ENCODE assay signal across 20 cellular contexts in the genomic region with DNA sequence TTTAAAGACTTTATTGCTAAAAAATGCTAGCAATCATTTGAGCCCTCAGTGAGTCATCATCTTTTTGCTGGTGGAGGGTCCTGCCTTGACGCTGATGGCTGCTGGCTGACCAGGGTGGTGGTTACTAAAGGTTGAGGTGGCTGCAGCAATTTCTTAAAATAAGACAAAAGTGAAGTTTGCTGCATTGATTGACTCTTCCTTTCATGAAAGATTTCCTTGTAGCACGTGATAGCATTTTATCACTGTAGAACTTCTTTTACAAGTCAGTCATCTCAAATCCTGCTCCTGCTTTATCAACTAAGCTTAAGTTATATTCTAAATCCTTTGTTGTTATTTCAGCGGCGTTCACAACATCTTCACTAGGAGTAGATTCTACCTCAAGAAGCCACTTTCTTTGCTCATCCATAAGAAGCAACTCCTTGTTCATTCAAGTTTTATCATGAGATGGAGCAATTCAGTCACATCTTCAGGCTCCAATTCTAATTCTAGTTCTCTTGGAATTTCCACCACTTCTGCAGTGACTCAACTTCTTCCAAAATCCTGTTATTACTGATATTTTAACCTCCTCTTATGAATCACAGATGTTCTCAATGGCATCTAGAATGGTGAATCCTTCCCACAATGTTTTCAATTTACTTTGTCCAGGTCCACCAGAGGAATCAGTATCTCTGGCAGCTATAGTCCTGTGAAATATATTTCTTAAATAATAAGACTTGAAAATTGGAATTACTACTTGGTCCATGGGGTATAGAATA. TPM values are rescaled to one million over a fixed set of nuclear protein-coding genes. Genes with fewer than 3 reads are reported as not detected.
A peak's percentile ranks its signal among the peaks of the same experiment; 100 is the strongest.
DNase-seq lines count a peak whose midpoint lies in the region; ATAC-seq and TF ChIP-seq lines count a peak whose summit lies in the region.
"Had no signal": no experiment of that assay in that cellular context is flagged by ENCODE, and none has a peak within 500 bp of the region (broad histone marks: within the 10 kb centered on the region; RNA-seq: fewer than 3 reads in every experiment).

No MANE protein-coding gene starts in this region.

- no peaks in the 10 kb centered on the region for H3K9me3 ChIP-seq in esophagus squamous epithelium
- H3K9me3 ChIP-seq in smooth muscle cell (replicated peaks; ENCODE audit: low read depth): no peaks in the 10 kb centered on the region
- H3K9me3 ChIP-seq: adrenal gland, BE2C, Peyer's patch had no signal

- peaks cover 0 to 8% (median 4%) of the 10 kb centered on the region in 3 donors for H3K4me1 ChIP-seq in esophagus squamous epithelium
- H3K4me1 ChIP-seq in smooth muscle cell (ENCODE audit: low read depth): peaks cover 3% of the 10 kb centered on the region
- H3K4me1 ChIP-seq: BE2C, Peyer's patch had no signal

- 86 to 90% methylated on average over 4 of the region's 4 CpGs for WGBS in esophagus squamous epithelium, 2 donors
- WGBS in smooth muscle cell (ENCODE audit: low lambda C conversion rate): 38% methylated on average over 4 of the region's 4 CpGs

- peak overlapping the region; percentile 41 for H3K4me2 ChIP-seq in smooth muscle cell
- H3K4me2 ChIP-seq: KMS-11 had no signal

- no peak for TF ChIP-seq POLR2A in esophagus squamous epithelium (IDR thresholded peaks at IDR 0.05)

- H3K27ac ChIP-seq in esophagus squamous epithelium (peak overlapping the region in 3 of 4 donors; percentile 9 to 56 (median 54)), smooth muscle cell (ENCODE audit: low read depth) (peak overlapping the region; percentile 95)
- H3K27ac ChIP-seq: KMS-11 had no signal

- H3K4me3 ChIP-seq in GM08714 (ENCODE audit: low read length): peak overlapping the region; percentile 59
- no peak overlapping the region for H3K4me3 ChIP-seq in esophagus squamous epithelium
- H3K4me3 ChIP-seq in smooth muscle cell: no peak overlapping the region
- H3K4me3 ChIP-seq: adrenal gland, Peyer's patch had no signal

- no peaks in the 10 kb centered on the region for H3K27me3 ChIP-seq in esophagus squamous epithelium
- H3K27me3 ChIP-seq in smooth muscle cell (ENCODE audit: low read depth): no peaks in the 10 kb centered on the region
- H3K27me3 ChIP-seq: adrenal gland, BE2C, Peyer's patch had no signal

- no peaks in the 10 kb centered on the region for H4K20me1 ChIP-seq in smooth muscle cell (ENCODE audit: low read depth)

- no peak for TF ChIP-seq CTCF in esophagus squamous epithelium (IDR thresholded peaks at IDR 0.05)
- TF ChIP-seq CTCF in smooth muscle cell (IDR thresholded peaks at IDR 0.05; ENCODE audit: borderline replicate concordance, insufficient read depth, poor library complexity, severe bottlenecking): no peak

- no peaks in the 10 kb centered on the region for H3K79me2 ChIP-seq in smooth muscle cell (ENCODE audit: low read depth)

- intact Hi-C loops in esophagus squamous epithelium (cut with DNase I): no loop called here

- ATAC-seq in HG03097 (IDR thresholded peaks at IDR 0.05; ENCODE audit: low FRiP score, unreplicated experiment): no peak
- ATAC-seq: activated CD8-positive, alpha-beta T cell treated with anti-CD3 and anti-CD28 coated beads, Interleukin-2, amount 10 ng/mL, durations not matched to agents 7 days and 5 days; WTC11 had no signal

- H3K9ac ChIP-seq in smooth muscle cell (ENCODE audit: low read depth): peak overlapping the region; percentile 28
- H3K9ac ChIP-seq: KMS-11 had no signal

- no peak overlapping the region for H2AFZ ChIP-seq in smooth muscle cell (ENCODE audit: low read depth)

- peak; percentile 63 for DNase-seq in RPMI7951 (ENCODE audit: low read depth)
- no peak for DNase-seq in esophagus squamous epithelium (lab: John Stamatoyannopoulos, UW)
- no peak for DNase-seq in smooth muscle cell (lab: John Stamatoyannopoulos, UW; ENCODE audit: unreplicated experiment)
- DNase-seq in NCI-H748 (lab: John Stamatoyannopoulos, UW; ENCODE audit: unreplicated experiment): no peak
- DNase-seq in NCI-H446 (lab: John Stamatoyannopoulos, UW): no peak
- DNase-seq: activated CD8-positive, alpha-beta T cell treated with anti-CD3 and anti-CD28 coated beads, Interleukin-2, amount 10 ng/mL, durations not matched to agents 7 days and 5 days; adrenal gland; BE2C; immature natural killer cell; mesendoderm; NCI-H1092 treated with DMSO at 0.1 percent for 48 hours; NCI-H774; Peyer's patch had no signal

- H3F3A ChIP-seq in smooth muscle cell (ENCODE audit: low read depth): peaks cover 17% of the 10 kb centered on the region

- H3K36me3 ChIP-seq in esophagus squamous epithelium (no peaks in the 10 kb centered on the region), smooth muscle cell (ENCODE audit: low read depth) (no peaks in the 10 kb centered on the region)
- H3K36me3 ChIP-seq: adrenal gland, BE2C, Peyer's patch had no signal

RNA-seq across cellular contexts. Expression of gene RGS1, which starts 17.6 kb away (rescaled TPM):
- 53.3 and 62.4 TPM in 2 replicates for total RNA-seq in RPMI7951 (2014; rRNA removed; shearing (Covaris generic))
- 10 to 100 TPM in 3 of 4 donors, 1 to 10 TPM in 1; 7.4 to 55.9 (median 22.6) TPM for total RNA-seq in esophagus squamous epithelium
- 224 and 333 TPM in 2 replicates for total RNA-seq in smooth muscle cell
- polyA plus RNA-seq in smooth muscle cell: 88.7 and 119 TPM in 2 replicates
- total RNA-seq: chondrocyte, neural crest cell, renal cortical epithelial cell had no signal
